In the genomic region with DNA sequence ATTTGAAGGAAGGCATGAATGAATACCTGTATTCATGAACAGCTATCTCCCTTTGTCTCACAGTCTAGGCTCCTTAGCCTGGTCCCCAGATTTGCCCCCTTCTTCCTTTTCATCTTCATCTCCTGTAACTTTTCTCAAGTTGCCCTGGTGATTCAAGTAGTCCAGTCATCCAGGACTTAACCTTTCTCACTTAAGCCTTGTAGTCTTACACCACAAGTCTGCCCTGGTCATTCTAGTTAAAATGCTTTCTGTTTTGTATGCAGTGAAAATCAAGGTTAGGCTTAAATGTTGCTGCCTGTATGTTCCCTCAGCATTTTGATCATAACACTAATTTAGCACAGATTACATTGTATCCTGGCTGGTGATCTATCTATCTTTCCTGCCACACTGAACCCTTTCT, we compare ENCODE assay signal across 1 cellular context.
TF ChIP-seq lines count a peak whose summit lies in the region.

No MANE protein-coding gene starts in this region.

TF ChIP-seq in IMR-90, 13 proteins besides CTCF, POLR2A, EP300 and RAD21 (continued from another document):
- TF ChIP-seq, protein P1, sequence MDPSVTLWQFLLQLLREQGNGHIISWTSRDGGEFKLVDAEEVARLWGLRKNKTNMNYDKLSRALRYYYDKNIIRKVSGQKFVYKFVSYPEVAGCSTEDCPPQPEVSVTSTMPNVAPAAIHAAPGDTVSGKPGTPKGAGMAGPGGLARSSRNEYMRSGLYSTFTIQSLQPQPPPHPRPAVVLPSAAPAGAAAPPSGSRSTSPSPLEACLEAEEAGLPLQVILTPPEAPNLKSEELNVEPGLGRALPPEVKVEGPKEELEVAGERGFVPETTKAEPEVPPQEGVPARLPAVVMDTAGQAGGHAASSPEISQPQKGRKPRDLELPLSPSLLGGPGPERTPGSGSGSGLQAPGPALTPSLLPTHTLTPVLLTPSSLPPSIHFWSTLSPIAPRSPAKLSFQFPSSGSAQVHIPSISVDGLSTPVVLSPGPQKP (IDR thresholded peaks at IDR 0.05; ENCODE audit: borderline replicate concordance, low read depth, low read length) = no peak
- TF ChIP-seq RFX5 (IDR thresholded peaks at IDR 0.05; ENCODE audit: low read depth, low read length) (no peak), MAZ (IDR thresholded peaks at IDR 0.05; ENCODE audit: borderline replicate concordance, low read depth, low read length) (no peak), SMC3 (IDR thresholded peaks at IDR 0.05; ENCODE audit: low read depth, low read length) (no peak), MXI1 (IDR thresholded peaks at IDR 0.05; ENCODE audit: borderline replicate concordance, low read depth, low read length) (no peak)
